Comparison of ENCODE assay signal across 2 cellular contexts in genomic region chr17:18370761-18371160, GRCh38.
A peak's percentile ranks its signal among the peaks of the same experiment; 100 is the strongest.
TF ChIP-seq lines count a peak whose summit lies in the region.

No MANE protein-coding gene starts in this region.

TF ChIP-seq in HEK293, 187 proteins besides CTCF, POLR2A, EP300 and RAD21:
- TF ChIP-seq ZNF48 (tag by site-specific recombination; IDR thresholded peaks at IDR 0.05) (no peak), ZNF366 (tag by site-specific recombination; conservative IDR thresholded peaks at IDR 0.05) (peak; percentile 68; the same call in 1 of the 2 replicates), ZNF239 (tag by site-specific recombination; IDR thresholded peaks at IDR 0.05) (no peak), ZNF23 (tag by site-specific recombination; IDR thresholded peaks at IDR 0.05; ENCODE audit: borderline replicate concordance) (no peak)

TF ChIP-seq in K562, 482 proteins besides CTCF, POLR2A, EP300 and RAD21:
- TF ChIP-seq ZNF143 (CRISPR knock-in tag; IDR thresholded peaks at IDR 0.05) (no peak), ZNF282 (CRISPR knock-in tag; IDR thresholded peaks at IDR 0.05) (no peak), ZNF512 (tag; IDR thresholded peaks at IDR 0.05) (peak; percentile 62), EHMT2 (IDR thresholded peaks at IDR 0.05) (no peak), RUNX1 (IDR thresholded peaks at IDR 0.05; ENCODE audit: low read depth) (no peak)
TF ChIP-seq in K562: peak in this region for 1.
